ENCODE assay signal across 1 cellular context in the genomic region with DNA sequence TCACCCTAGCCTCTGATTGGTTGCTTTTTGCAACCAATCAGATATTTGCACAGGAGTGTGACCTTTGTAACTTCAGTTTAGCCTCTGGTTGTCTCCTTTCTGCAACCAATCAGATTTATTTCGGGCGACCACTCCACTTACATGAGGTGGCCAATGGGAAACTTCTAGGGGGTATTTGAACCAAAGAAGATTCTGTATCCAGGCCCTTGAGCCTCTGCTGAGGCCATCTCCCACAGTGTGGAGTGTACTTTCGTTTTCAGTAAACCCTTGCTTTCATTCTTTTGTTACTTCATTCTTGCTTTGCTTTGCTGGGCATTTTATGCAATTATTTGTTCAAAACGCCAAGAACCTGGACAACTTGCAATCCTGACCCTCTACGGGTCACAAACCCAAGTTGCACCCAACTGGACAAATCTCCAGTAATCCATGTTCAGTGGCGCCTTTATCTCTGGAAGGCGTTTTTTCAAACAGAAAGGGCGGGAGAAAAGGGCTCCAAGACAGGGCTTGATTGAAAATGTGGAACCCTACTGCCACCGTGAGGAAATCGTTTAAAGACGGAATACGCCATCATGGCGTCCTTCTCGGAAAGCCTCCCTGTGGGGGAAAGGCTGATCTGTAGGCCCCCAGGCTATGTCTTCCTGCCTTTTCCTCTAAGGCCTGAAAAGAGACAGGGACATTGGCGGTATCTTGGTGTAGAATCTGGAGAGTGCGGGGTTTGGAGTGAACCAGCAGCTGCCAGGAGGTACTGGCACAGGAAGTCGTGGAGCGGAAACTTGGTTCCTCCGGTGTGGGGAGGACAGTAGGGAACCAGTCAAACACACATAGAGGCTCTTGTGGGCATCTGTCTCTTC.
TF ChIP-seq lines count a peak whose summit lies in the region.

No MANE protein-coding gene starts in this region.

TF ChIP-seq in HEK293, 187 proteins besides CTCF, POLR2A, EP300 and RAD21 (continued from another document):
- TF ChIP-seq, protein P1, sequence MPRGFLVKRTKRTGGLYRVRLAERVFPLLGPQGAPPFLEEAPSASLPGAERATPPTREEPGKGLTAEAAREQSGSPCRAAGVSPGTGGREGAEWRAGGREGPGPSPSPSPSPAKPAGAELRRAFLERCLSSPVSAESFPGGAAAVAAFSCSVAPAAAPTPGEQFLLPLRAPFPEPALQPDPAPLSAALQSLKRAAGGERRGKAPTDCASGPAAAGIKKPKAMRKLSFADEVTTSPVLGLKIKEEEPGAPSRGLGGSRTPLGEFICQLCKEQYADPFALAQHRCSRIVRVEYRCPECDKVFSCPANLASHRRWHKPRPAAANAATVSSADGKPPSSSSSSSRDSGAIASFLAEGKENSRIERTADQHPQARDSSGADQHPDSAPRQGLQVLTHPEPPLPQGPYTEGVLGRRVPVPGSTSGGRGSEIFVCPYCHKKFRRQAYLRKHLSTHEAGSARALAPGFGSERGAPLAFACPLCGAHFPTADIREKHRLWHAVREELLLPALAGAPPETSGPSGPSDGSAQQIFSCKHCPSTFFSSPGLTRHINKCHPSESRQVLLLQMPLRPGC (tag by site-specific recombination; IDR thresholded peaks at IDR 0.05) = 0 out of 2 replicates have a peak, but pooled peaks have one; percentile 22
- no peak for TF ChIP-seq ZNF596 (tag by site-specific recombination; IDR thresholded peaks at IDR 0.05)
- peak; percentile 57 for TF ChIP-seq ZNF335 (tag by site-specific recombination; conservative IDR thresholded peaks at IDR 0.05)
- no peak for TF ChIP-seq ZNF792 (tag by site-specific recombination; IDR thresholded peaks at IDR 0.05)
- TF ChIP-seq SP7 (tag by site-specific recombination; IDR thresholded peaks at IDR 0.05) = 0 out of 2 replicates have a peak, but pooled peaks have one; percentile 12
- TF ChIP-seq, protein P2, sequence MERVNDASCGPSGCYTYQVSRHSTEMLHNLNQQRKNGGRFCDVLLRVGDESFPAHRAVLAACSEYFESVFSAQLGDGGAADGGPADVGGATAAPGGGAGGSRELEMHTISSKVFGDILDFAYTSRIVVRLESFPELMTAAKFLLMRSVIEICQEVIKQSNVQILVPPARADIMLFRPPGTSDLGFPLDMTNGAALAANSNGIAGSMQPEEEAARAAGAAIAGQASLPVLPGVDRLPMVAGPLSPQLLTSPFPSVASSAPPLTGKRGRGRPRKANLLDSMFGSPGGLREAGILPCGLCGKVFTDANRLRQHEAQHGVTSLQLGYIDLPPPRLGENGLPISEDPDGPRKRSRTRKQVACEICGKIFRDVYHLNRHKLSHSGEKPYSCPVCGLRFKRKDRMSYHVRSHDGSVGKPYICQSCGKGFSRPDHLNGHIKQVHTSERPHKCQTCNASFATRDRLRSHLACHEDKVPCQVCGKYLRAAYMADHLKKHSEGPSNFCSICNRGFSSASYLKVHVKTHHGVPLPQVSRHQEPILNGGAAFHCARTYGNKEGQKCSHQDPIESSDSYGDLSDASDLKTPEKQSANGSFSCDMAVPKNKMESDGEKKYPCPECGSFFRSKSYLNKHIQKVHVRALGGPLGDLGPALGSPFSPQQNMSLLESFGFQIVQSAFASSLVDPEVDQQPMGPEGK (tag by site-specific recombination; IDR thresholded peaks at IDR 0.05) = no peak
- TF ChIP-seq, protein P3, sequence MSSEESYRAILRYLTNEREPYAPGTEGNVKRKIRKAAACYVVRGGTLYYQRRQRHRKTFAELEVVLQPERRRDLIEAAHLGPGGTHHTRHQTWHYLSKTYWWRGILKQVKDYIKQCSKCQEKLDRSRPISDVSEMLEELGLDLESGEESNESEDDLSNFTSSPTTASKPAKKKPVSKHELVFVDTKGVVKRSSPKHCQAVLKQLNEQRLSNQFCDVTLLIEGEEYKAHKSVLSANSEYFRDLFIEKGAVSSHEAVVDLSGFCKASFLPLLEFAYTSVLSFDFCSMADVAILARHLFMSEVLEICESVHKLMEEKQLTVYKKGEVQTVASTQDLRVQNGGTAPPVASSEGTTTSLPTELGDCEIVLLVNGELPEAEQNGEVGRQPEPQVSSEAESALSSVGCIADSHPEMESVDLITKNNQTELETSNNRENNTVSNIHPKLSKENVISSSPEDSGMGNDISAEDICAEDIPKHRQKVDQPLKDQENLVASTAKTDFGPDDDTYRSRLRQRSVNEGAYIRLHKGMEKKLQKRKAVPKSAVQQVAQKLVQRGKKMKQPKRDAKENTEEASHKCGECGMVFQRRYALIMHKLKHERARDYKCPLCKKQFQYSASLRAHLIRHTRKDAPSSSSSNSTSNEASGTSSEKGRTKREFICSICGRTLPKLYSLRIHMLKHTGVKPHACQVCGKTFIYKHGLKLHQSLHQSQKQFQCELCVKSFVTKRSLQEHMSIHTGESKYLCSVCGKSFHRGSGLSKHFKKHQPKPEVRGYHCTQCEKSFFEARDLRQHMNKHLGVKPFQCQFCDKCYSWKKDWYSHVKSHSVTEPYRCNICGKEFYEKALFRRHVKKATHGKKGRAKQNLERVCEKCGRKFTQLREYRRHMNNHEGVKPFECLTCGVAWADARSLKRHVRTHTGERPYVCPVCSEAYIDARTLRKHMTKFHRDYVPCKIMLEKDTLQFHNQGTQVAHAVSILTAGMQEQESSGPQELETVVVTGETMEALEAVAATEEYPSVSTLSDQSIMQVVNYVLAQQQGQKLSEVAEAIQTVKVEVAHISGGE (tag by site-specific recombination; conservative IDR thresholded peaks at IDR 0.05; ENCODE audit: low read depth) = peak; percentile 83
- no peak for TF ChIP-seq ZNF571 (tag by site-specific recombination; IDR thresholded peaks at IDR 0.05)
- TF ChIP-seq GLIS1 (tag by site-specific recombination; IDR thresholded peaks at IDR 0.05) = peak; percentile 45
- TF ChIP-seq ZNF140 (tag by site-specific recombination; IDR thresholded peaks at IDR 0.05) = no peak
- TF ChIP-seq ZNF350 (tag by site-specific recombination; IDR thresholded peaks at IDR 0.05) = no peak
- no peak for TF ChIP-seq KLF16 (tag by site-specific recombination; IDR thresholded peaks at IDR 0.05)
- TF ChIP-seq ZNF747 (tag by site-specific recombination; IDR thresholded peaks at IDR 0.05) = no peak
- TF ChIP-seq ZNF785 (tag by site-specific recombination; IDR thresholded peaks at IDR 0.05) = no peak
